14 cellular contexts compared by ENCODE assay signal in the genomic region with DNA sequence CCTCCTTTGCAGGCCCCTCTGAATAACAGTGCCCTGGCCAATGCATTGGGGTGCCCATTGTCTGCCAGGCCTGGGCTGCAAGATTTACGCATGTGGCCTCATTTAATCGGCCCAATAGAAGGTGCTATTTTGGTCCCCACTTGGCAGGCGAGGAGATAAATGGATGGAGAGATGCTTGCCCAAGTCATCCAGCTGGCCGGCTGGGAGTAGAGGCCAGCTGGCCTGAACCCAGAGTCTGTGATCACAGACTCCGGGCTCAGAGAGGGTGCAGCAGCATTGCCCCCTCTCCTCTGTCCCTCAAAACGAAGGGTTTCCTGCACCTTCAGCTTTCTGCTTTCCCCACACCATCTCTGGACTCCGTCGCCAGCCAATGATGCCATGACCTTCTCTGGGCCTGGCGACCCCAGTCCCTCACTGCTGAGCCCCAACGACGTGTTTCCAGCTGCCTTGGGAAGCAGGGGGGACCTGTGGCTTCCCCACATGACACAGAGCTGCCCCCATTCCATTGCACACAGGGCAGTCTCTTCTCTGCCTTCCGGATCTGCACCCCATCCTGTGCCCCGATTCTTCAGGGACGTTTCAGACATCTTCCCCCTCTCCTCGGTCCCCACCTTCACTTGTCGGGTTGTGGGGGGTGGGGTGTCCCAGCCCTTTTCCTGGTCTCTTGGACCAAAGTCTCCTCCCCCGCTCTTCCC. TPM values are rescaled to one million over a fixed set of nuclear protein-coding genes. Genes with fewer than 3 reads are reported as not detected.
A peak's percentile ranks its signal among the peaks of the same experiment; 100 is the strongest.
DNase-seq lines count a peak whose midpoint lies in the region; ATAC-seq and TF ChIP-seq lines count a peak whose summit lies in the region.
"Had no signal": no experiment of that assay in that cellular context is flagged by ENCODE, and none has a peak within 500 bp of the region (broad histone marks: within the 10 kb centered on the region; RNA-seq: fewer than 3 reads in every experiment).

No MANE protein-coding gene starts in this region.

- TF ChIP-seq CTCF in MCF 10A (IDR thresholded peaks at IDR 0.05; ENCODE audit: unreplicated experiment) (no peak), spleen (IDR thresholded peaks at IDR 0.05 in 8 of 11, conservative IDR thresholded peaks at IDR 0.05 in 3 of 11) (no peak)

- no peak overlapping the region for H3K4me3 Mint-ChIP-seq in MCF 10A (ENCODE audit: unreplicated experiment)
- H3K4me3 Mint-ChIP-seq: activated naive CD4-positive, alpha-beta T cell treated with anti-CD3 and anti-CD28 coated beads, Interleukin-2, amount 50 U/mL, for 24 hours; CD8-positive, alpha-beta T cell had no signal

- H3K36me3 ChIP-seq in KOPT-K1 (ENCODE audit: insufficient read depth, low read length), result no peaks in the 10 kb centered on the region
- no peaks in the 10 kb centered on the region for H3K36me3 ChIP-seq in spleen

- POLR2A ChIA-PET in MCF 10A (lab: Yijun Ruan, JAX), result interaction anchor here (0.6 kb wide), 1 partner anchor 8 kb away, joined by 3 read pairs; no protein-coding TSS in a partner anchor

- peaks cover 0 to 51% (median 19%) of the 10 kb centered on the region in 7 donors for H3K27me3 ChIP-seq in spleen (replicated peaks in 1 of 7)

- TF ChIP-seq POLR2A in spleen (IDR thresholded peaks at IDR 0.05), result no peak

- peaks cover 7% of the 10 kb centered on the region for H3K36me3 Mint-ChIP-seq in MCF 10A (ENCODE audit: insufficient read depth, unreplicated experiment)
- H3K36me3 Mint-ChIP-seq: activated naive CD4-positive, alpha-beta T cell treated with anti-CD3 and anti-CD28 coated beads, Interleukin-2, amount 50 U/mL, for 24 hours; CD8-positive, alpha-beta T cell had no signal

- intact Hi-C loops in MCF 10A (cut with micrococcal nuclease), result no loop called here
- intact Hi-C loops in spleen (cut with DNase I; ENCODE audit: low total_unique reads), result no loop called here

- no peak for ATAC-seq in GM18907 (IDR thresholded peaks at IDR 0.05; ENCODE audit: unreplicated experiment)
- ATAC-seq: CD8-positive, alpha-beta T cell had no signal

- H3K4me1 ChIP-seq in spleen, result peaks cover 0 to 18% (median 10%) of the 10 kb centered on the region in 6 donors

- BruUV-seq in MCF 10A (replicated peaks; lab: Mats Ljungman, UMichigan), result no TSS peak

- peak overlapping the region; percentile 25 for H3K27ac ChIP-seq in KOPT-K1 (ENCODE audit: low read depth, low read length, poor library complexity, severe bottlenecking)
- H3K27ac ChIP-seq in spleen, result no peak overlapping the region
- H3K27ac ChIP-seq: SK-N-MC had no signal

- 45 to 59% (median 54%) methylated on average over 17 of the region's 17 CpGs for WGBS in spleen, 5 donors

- H3K9me3 Mint-ChIP-seq in MCF 10A (ENCODE audit: unreplicated experiment), result no peaks in the 10 kb centered on the region
- H3K9me3 Mint-ChIP-seq: activated naive CD4-positive, alpha-beta T cell treated with anti-CD3 and anti-CD28 coated beads, Interleukin-2, amount 50 U/mL, for 24 hours; CD8-positive, alpha-beta T cell had no signal

- CTCF ChIA-PET in MCF 10A (lab: Yijun Ruan, JAX), result interaction anchor here (0.7 to 5.9 kb wide), 3 partner anchors 24 to 107 kb away, joined by 3 to 33 read pairs (median 8); no protein-coding TSS in a partner anchor

- no peaks in the 10 kb centered on the region for H3K9me3 ChIP-seq in KOPT-K1 (ENCODE audit: insufficient read depth, low read length, poor library complexity, severe bottlenecking)
- no peaks in the 10 kb centered on the region for H3K9me3 ChIP-seq in spleen

- H3K4me3 ChIP-seq in spleen, result no peak overlapping the region
- H3K4me3 ChIP-seq: SK-N-MC had no signal

- no peak for DNase-seq in MCF 10A (ENCODE audit: unreplicated experiment)
- DNase-seq in inferior parietal cortex (ENCODE audit: extremely low spot score), result peak; percentile 72
- DNase-seq in spleen, result peak; percentile 58
- no peak for DNase-seq in DMS79 (lab: John Stamatoyannopoulos, UW)
- no peak for DNase-seq in NCI-H1048 (lab: John Stamatoyannopoulos, UW)
- no peak for DNase-seq in NCI-H2196 (lab: John Stamatoyannopoulos, UW; ENCODE audit: unreplicated experiment)
- DNase-seq: NCI-H187 treated with DMSO at 0.1 percent for 48 hours; stimulated activated CD4-positive, alpha-beta T cell treated with anti-CD3 and anti-CD28 coated beads, Interleukin-4, amount 100 ng/mL, for 4 hours; stimulated activated naive CD4-positive, alpha-beta T cell had no signal

- H3K27me3 Mint-ChIP-seq in MCF 10A (ENCODE audit: insufficient read depth, unreplicated experiment), result no peaks in the 10 kb centered on the region

- H3K4me1 Mint-ChIP-seq in MCF 10A (ENCODE audit: insufficient read depth, unreplicated experiment), result peaks cover 52% of the 10 kb centered on the region

- H3K27ac Mint-ChIP-seq in MCF 10A (ENCODE audit: low read depth, unreplicated experiment), result peak overlapping the region; percentile 35
- H3K27ac Mint-ChIP-seq: activated naive CD4-positive, alpha-beta T cell treated with anti-CD3 and anti-CD28 coated beads, Interleukin-2, amount 50 U/mL, for 24 hours; CD8-positive, alpha-beta T cell had no signal

RNA-seq across cellular contexts. Expression of a gene that starts 3.5 kb away (rescaled TPM):
- total RNA-seq in MCF 10A (2022), result 10.1 and 10.2 TPM in 2 replicates
- total RNA-seq in spleen, result 10 to 100 TPM in 4 of 7 donors, 1 to 10 TPM in 3; 6.9 to 23.7 (median 10.5) TPM
- 1 to 10 TPM; 1.0 to 2.7 (median 1.2) TPM for polyA plus RNA-seq in spleen

RNA-seq across cellular contexts. Expression of a gene that starts 43.2 kb away (rescaled TPM):
- not detected in 2 replicates for total RNA-seq in MCF 10A (2022)
- total RNA-seq in spleen, result 100 to 1,000 TPM in 2 of 7 donors, 10 to 100 TPM in 5; 16.6 to 116 (median 34.2) TPM
- polyA plus RNA-seq in spleen, result 10 to 100 TPM in 1 of 3 donors, 1 to 10 TPM in 2; 2.5 to 15.3 (median 8.5) TPM

Comparison
In these comparisons a context has a peak if more than half of its experiments do, and no peak if none do; other contexts are left out.
1. DNase-seq: peak in inferior parietal cortex (single experiment) and spleen (single experiment); none in MCF 10A (single experiment), DMS79 (single experiment), NCI-H1048 (single experiment) and NCI-H2196 (single experiment).
2. RNA of a gene that starts 43.2 kb away (total RNA-seq): 16.6 to 116 TPM in spleen; not detected in MCF 10A; every median in the first group is over 10 times any median in the second.